Comparison of ENCODE assay signal across 1 cellular context in the genomic region with DNA sequence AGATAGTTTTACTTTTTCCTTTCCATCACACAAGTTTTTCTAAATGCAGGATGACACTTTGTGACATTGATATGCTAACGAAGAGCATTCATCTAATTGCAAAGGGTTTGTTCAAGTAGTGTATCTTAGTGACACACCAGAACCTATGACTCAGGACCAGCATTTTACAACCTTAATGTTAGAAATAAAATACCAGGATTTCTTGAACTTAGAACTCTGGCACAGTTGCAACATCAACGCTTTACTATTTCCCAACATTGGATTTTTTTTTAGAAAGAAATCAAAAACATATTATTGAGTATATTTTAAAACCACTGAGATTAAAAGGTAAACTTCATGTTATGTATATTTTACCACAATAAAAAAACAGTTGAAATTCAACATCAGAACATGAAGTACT.
TF ChIP-seq lines count a peak whose summit lies in the region.

No MANE protein-coding gene starts in this region.

TF ChIP-seq in A549, 52 proteins besides CTCF, POLR2A, EP300 and RAD21 (continued from another document):
- no peak for TF ChIP-seq ELK1 (IDR thresholded peaks at IDR 0.05; ENCODE audit: low read depth, low read length)
- no peak for TF ChIP-seq E2F6 (IDR thresholded peaks at IDR 0.05; ENCODE audit: borderline replicate concordance, low read depth)
- no peak for TF ChIP-seq RCOR1 (IDR thresholded peaks at IDR 0.05; ENCODE audit: low read depth, low read length)
- TF ChIP-seq FOSL2 (IDR thresholded peaks at IDR 0.05): no peak
- peak; percentile 74 for TF ChIP-seq FOSL2 (CRISPR knock-in tag; IDR thresholded peaks at IDR 0.05)
- peak; percentile 70 to 81; a peak in 3 of 4 replicates for TF ChIP-seq CEBPB (IDR thresholded peaks at IDR 0.05)
- TF ChIP-seq POLR2AphosphoS2 (conservative IDR thresholded peaks at IDR 0.05; ENCODE audit: low read length): no peak
- TF ChIP-seq KDM5A (IDR thresholded peaks at IDR 0.05): no peak
- TF ChIP-seq HOXB5 (CRISPR knock-in tag; IDR thresholded peaks at IDR 0.05): no peak
- TF ChIP-seq JUNB (IDR thresholded peaks at IDR 0.05): 0 out of 2 replicates have a peak, but pooled peaks have one; percentile 25
- TF ChIP-seq MYC (IDR thresholded peaks at IDR 0.05; ENCODE audit: borderline replicate concordance, low read length): no peak
TF ChIP-seq in A549: peak in this region for 3.
